8 cellular contexts compared by ENCODE assay signal in genomic region chr10:97399843-97400545, GRCh38. TPM values are rescaled to one million over a fixed set of nuclear protein-coding genes. Genes with fewer than 3 reads are reported as not detected.
DNase-seq lines count a peak whose midpoint lies in the region; ATAC-seq and TF ChIP-seq lines count a peak whose summit lies in the region.

No MANE protein-coding gene starts in this region.

- peaks cover 0 to 23% (median 5%) of the 10 kb centered on the region in 3 donors for H3K36me3 ChIP-seq in tibial artery

- H3K9me3 Mint-ChIP-seq in T-helper 1 cell treated with Interleukin-12 subunit alpha and Interleukin-12 subunit beta and Interleukin-4 antibody, amounts not matched to agents 30 μg/mL and 1 μg/mL, for 36 hours, result no peaks in the 10 kb centered on the region
- H3K9me3 Mint-ChIP-seq in dendritic cell treated with granulocyte-macrophage colony-stimulating factor and Interleukin-4, amounts not matched to agents 40 ng/mL and 50 ng/mL, for 4 days, result no peaks in the 10 kb centered on the region

- H3K27ac ChIP-seq in tibial artery, result peak overlapping the region; percentile 74 to 78

- H3K4me1 ChIP-seq in tibial artery, result peaks cover 0 to 16% (median 11%) of the 10 kb centered on the region in 4 donors

- no peak for TF ChIP-seq CTCF in tibial artery (IDR thresholded peaks at IDR 0.05)

- H3K4me3 ChIP-seq in Jurkat, Clone E6-1 (ENCODE audit: low read length), result peak overlapping the region; percentile 88
- peak overlapping the region; percentile 72 to 80 for H3K4me3 ChIP-seq in tibial artery

- intact Hi-C loops in dendritic cell treated with granulocyte-macrophage colony-stimulating factor and Interleukin-4, amounts not matched to agents 40 ng/mL and 50 ng/mL, for 4 days (cut with micrococcal nuclease), result loop anchor here (10.0 kb wide), 2 partner anchors 65 to 95 kb away; partner anchors contain the start of genes FRAT2, MMS19 and UBTD1
- intact Hi-C loops in tibial artery (cut with DNase I; ENCODE audit: low total_unique reads), result no loop called here

- H3K9me3 ChIP-seq in tibial artery, result no peaks in the 10 kb centered on the region

- ATAC-seq in HG03565 (IDR thresholded peaks at IDR 0.05; ENCODE audit: unreplicated experiment), result no peak

- H3K4me3 Mint-ChIP-seq in T-helper 1 cell treated with Interleukin-12 subunit alpha and Interleukin-12 subunit beta and Interleukin-4 antibody, amounts not matched to agents 30 μg/mL and 1 μg/mL, for 36 hours, result peak overlapping the region; percentile 93
- peak overlapping the region; percentile 94 for H3K4me3 Mint-ChIP-seq in dendritic cell treated with granulocyte-macrophage colony-stimulating factor and Interleukin-4, amounts not matched to agents 40 ng/mL and 50 ng/mL, for 4 days

- peak overlapping the region; percentile 96 for H3K27ac Mint-ChIP-seq in T-helper 1 cell treated with Interleukin-12 subunit alpha and Interleukin-12 subunit beta and Interleukin-4 antibody, amounts not matched to agents 30 μg/mL and 1 μg/mL, for 36 hours
- peak overlapping the region; percentile 98 for H3K27ac Mint-ChIP-seq in dendritic cell treated with granulocyte-macrophage colony-stimulating factor and Interleukin-4, amounts not matched to agents 40 ng/mL and 50 ng/mL, for 4 days

- no peaks in the 10 kb centered on the region for H3K27me3 ChIP-seq in tibial artery

- peak; percentile 74 for DNase-seq in DMS 273 (lab: John Stamatoyannopoulos, UW; ENCODE audit: unreplicated experiment)
- no peak for DNase-seq in DMS 273 treated with DMSO at 0.1 percent for 48 hours (lab: John Stamatoyannopoulos, UW)
- DNase-seq in Jurkat, Clone E6-1 (ENCODE audit: low read depth, low spot score), result no peak
- peak; percentile 78 to 88 for DNase-seq in lung microvascular endothelial cell (ENCODE audit: low read depth in 2 of 2)
- no peak for DNase-seq in tibial artery

- peaks cover 5% of the 10 kb centered on the region for H3K36me3 Mint-ChIP-seq in T-helper 1 cell treated with Interleukin-12 subunit alpha and Interleukin-12 subunit beta and Interleukin-4 antibody, amounts not matched to agents 30 μg/mL and 1 μg/mL, for 36 hours (ENCODE audit: low read depth)
- peaks cover 31% of the 10 kb centered on the region for H3K36me3 Mint-ChIP-seq in dendritic cell treated with granulocyte-macrophage colony-stimulating factor and Interleukin-4, amounts not matched to agents 40 ng/mL and 50 ng/mL, for 4 days (ENCODE audit: low read depth)

- no peaks in the 10 kb centered on the region for H3K27me3 Mint-ChIP-seq in T-helper 1 cell treated with Interleukin-12 subunit alpha and Interleukin-12 subunit beta and Interleukin-4 antibody, amounts not matched to agents 30 μg/mL and 1 μg/mL, for 36 hours (ENCODE audit: low read depth)
- no peaks in the 10 kb centered on the region for H3K27me3 Mint-ChIP-seq in dendritic cell treated with granulocyte-macrophage colony-stimulating factor and Interleukin-4, amounts not matched to agents 40 ng/mL and 50 ng/mL, for 4 days

- H3K4me1 Mint-ChIP-seq in T-helper 1 cell treated with Interleukin-12 subunit alpha and Interleukin-12 subunit beta and Interleukin-4 antibody, amounts not matched to agents 30 μg/mL and 1 μg/mL, for 36 hours (ENCODE audit: low read depth), result peaks cover 8% of the 10 kb centered on the region
- peaks cover 26% of the 10 kb centered on the region for H3K4me1 Mint-ChIP-seq in dendritic cell treated with granulocyte-macrophage colony-stimulating factor and Interleukin-4, amounts not matched to agents 40 ng/mL and 50 ng/mL, for 4 days (ENCODE audit: low read depth)

RNA-seq across cellular contexts. Expression of gene RRP12, which starts 1.1 kb away (rescaled TPM):
- polyA plus RNA-seq in Jurkat, Clone E6-1 (2012; ENCODE audit: insufficient read depth, insufficient read length), result 29.6 TPM
- total RNA-seq in lung microvascular endothelial cell, result 6.8 and 9.3 TPM in 2 replicates

RNA-seq across cellular contexts. Expression of gene PGAM1, which starts 26.0 kb away (rescaled TPM):
- 551 TPM for polyA plus RNA-seq in Jurkat, Clone E6-1 (2012; ENCODE audit: insufficient read depth, insufficient read length)
- total RNA-seq in lung microvascular endothelial cell, result 209 and 215 TPM in 2 replicates

RNA-seq across cellular contexts. Expression of gene EXOSC1, which starts 45.8 kb away (rescaled TPM):
- 118 TPM for polyA plus RNA-seq in Jurkat, Clone E6-1 (2012; ENCODE audit: insufficient read depth, insufficient read length)
- 20.6 and 23.1 TPM in 2 replicates for total RNA-seq in lung microvascular endothelial cell

RNA-seq across cellular contexts. Expression of gene ZDHHC16, which starts 46.0 kb away (rescaled TPM):
- 47.1 TPM for polyA plus RNA-seq in Jurkat, Clone E6-1 (2012; ENCODE audit: insufficient read depth, insufficient read length)
- 21.6 and 26.2 TPM in 2 replicates for total RNA-seq in lung microvascular endothelial cell

Comparison
In these comparisons a context has a peak if more than half of its experiments do, and no peak if none do; other contexts are left out.
1. DNase-seq: peak in DMS 273 (single experiment) and lung microvascular endothelial cell (2 of 2); none in DMS 273 treated with DMSO at 0.1 percent for 48 hours (single experiment), Jurkat, Clone E6-1 (single experiment) and tibial artery (0 of 2).